Comparison of ENCODE assay signal across 23 cellular contexts in the genomic region with DNA sequence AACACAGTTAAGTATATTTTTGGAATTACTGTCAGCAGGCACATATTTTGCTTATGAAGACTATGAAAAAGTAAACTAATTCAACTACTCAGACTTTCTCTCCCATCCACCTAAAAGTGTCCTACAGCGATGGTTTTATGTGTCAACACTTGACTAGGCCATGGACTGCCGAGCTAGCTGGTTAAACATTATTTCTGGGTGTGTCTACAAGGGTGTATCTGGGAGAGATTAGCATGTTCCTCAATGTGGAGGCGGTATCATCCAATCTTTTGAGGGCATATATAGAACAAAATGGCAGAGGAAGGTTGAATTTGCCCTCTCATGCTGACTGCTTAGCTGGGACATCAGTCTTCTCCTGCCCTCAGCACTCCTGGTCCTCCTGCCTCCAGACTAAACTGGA.
"Had no signal": no experiment of that assay in that cellular context is flagged by ENCODE, and none has a peak within 500 bp of the region (broad histone marks: within the 10 kb centered on the region; RNA-seq: fewer than 3 reads in every experiment).

No MANE protein-coding gene starts in this region.

- H3K27ac ChIP-seq: cardiac muscle cell, dorsolateral prefrontal cortex, epithelial cell of prostate, foreskin keratinocyte, neutrophil, pancreas, stomach had no signal

- H3K4me1 ChIP-seq: foreskin keratinocyte had no signal

- DNase-seq: activated CD4-positive, alpha-beta T cell treated with anti-CD3 and anti-CD28 coated beads for 4 hours; activated CD8-positive, alpha-beta T cell treated with anti-CD3 and anti-CD28 coated beads for 36 hours; activated naive CD4-positive, alpha-beta T cell treated with Interleukin-2 at 50 U/mL for 16 hours; activated naive CD8-positive, alpha-beta T cell treated with anti-CD3 and anti-CD28 coated beads, Interleukin-2, amount 10 ng/mL, durations not matched to agents 7 days and 5 days; activated T-cell treated with anti-CD3 and anti-CD28 coated beads, Interleukin-2, amount 50 U/mL, for 1 hour; amygdala; dorsolateral prefrontal cortex; foreskin keratinocyte; glutamatergic neuron; hippocampal formation; islet precursor cell; left ventricle myocardium superior; naive thymus-derived CD4-positive, alpha-beta T cell; pancreas; stimulated activated CD4-positive, alpha-beta T cell treated with anti-CD3 and anti-CD28 coated beads, Interleukin-4, amount 100 ng/mL, for 24 hours; stomach had no signal

- H3K9me3 ChIP-seq: neutrophil, pancreas, stomach had no signal

- ATAC-seq: activated CD8-positive, alpha-beta T cell treated with anti-CD3 and anti-CD28 coated beads for 36 hours; activated T-helper 17 cell treated with anti-CD3 and anti-CD28 coated beads, Interleukin-2, amount 50 U/mL, for 72 hours; foreskin keratinocyte; left ventricle myocardium superior; naive thymus-derived CD4-positive, alpha-beta T cell; pancreas; sciatic nerve; stimulated activated effector memory CD8-positive, alpha-beta T cell treated with anti-CD3 and anti-CD28 coated beads, Interleukin-12 subunit alpha, Interleukin-12 subunit beta, amount 100 ng/mL, for 72 hours; WTC11 had no signal

- H3K4me3 ChIP-seq: cardiac muscle cell, dorsolateral prefrontal cortex, pancreas, stomach had no signal
